ENCODE assay signal across 18 cellular contexts in the genomic region with DNA sequence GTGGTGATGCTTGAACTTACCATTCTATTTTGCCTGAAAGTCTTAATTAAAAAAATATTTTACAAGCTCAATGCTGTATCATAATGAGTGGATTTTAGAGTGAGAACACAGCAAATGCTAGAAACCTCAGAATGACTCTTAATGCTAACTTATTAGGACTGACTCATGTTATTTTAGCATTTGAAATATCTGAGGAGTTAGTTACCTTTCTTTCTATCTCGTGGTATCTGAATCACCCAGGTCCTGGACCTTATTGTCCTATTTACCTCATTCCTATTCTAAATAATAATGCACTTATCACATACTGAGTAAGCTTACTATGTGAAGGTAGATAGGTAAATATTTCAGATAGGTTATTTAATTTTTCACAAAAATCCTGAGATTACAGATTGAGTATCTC.
A peak's percentile ranks its signal among the peaks of the same experiment; 100 is the strongest.
DNase-seq lines count a peak whose midpoint lies in the region; FAIRE-seq and TF ChIP-seq lines count a peak whose summit lies in the region.
"Had no signal": no experiment of that assay in that cellular context is flagged by ENCODE, and none has a peak within 500 bp of the region (broad histone marks: within the 10 kb centered on the region; RNA-seq: fewer than 3 reads in every experiment).

No MANE protein-coding gene starts in this region.

- TF ChIP-seq CTCF in bronchial epithelial cell (IDR thresholded peaks at IDR 0.05; ENCODE audit: insufficient read depth, low read length, severe bottlenecking) (no peak), D721Med (IDR thresholded peaks at IDR 0.05; ENCODE audit: insufficient read depth, missing control alignments) (no peak)

- no peak overlapping the region for H3K4me3 ChIP-seq in bronchial epithelial cell (ENCODE audit: low read depth, low read length)
- no peak overlapping the region for H3K4me3 ChIP-seq in small intestine (ENCODE audit: low read depth in 1 of 2, low read length in 2 of 2)

- no peak for FAIRE-seq in bronchial epithelial cell (lab: Jason Lieb, UNC)
- FAIRE-seq in small intestine (lab: Jason Lieb, UNC) = no peak
- no peak for FAIRE-seq in D721Med (lab: Jason Lieb, UNC)
- FAIRE-seq: RCC 7860 had no signal

- H3K27ac ChIP-seq in small intestine (ENCODE audit: low read depth in 1 of 2, low read length in 1 of 2) = no peak overlapping the region
- H3K27ac ChIP-seq: KMS-11 had no signal

- H3K27me3 ChIP-seq in bronchial epithelial cell (ENCODE audit: control insufficient read depth, insufficient read depth, low read length) (no peaks in the 10 kb centered on the region), small intestine (ENCODE audit: control insufficient read depth in 2 of 2, insufficient read depth in 2 of 2, low read length in 2 of 2) (no peaks in the 10 kb centered on the region)

- no peaks in the 10 kb centered on the region for H3K9me3 ChIP-seq in small intestine (ENCODE audit: control insufficient read depth, low read depth)

- H3K36me3 ChIP-seq in bronchial epithelial cell (ENCODE audit: control insufficient read depth, insufficient read depth, low read length) (peaks cover 2% of the 10 kb centered on the region), small intestine (ENCODE audit: control insufficient read depth in 2 of 2, insufficient read depth in 2 of 2, low read length in 2 of 2) (peaks cover 0 to 5% of the 10 kb centered on the region in 2 donors)

- DNase-seq in EH (ENCODE audit: low read depth) = peak; percentile 5
- DNase-seq in LHCN-M2 (ENCODE audit: low read depth) = peak; percentile 26
- DNase-seq in bronchial epithelial cell (ENCODE audit: low read depth) = peak; percentile 80
- DNase-seq in kidney glomerular epithelial cell (lab: John Stamatoyannopoulos, UW) = peak; percentile 43
- DNase-seq in stimulated activated CD4-positive, alpha-beta T cell treated with anti-CD3 and anti-CD28 coated beads, Interleukin-12 subunit alpha, Interleukin-12 subunit beta, amount 100 ng/mL, for 4 hours = no peak
- no peak for DNase-seq in anterior cingulate cortex (lab: John Stamatoyannopoulos, UW)
- no peak for DNase-seq in small intestine
- no peak for DNase-seq in D721Med (ENCODE audit: insufficient read length, low spot score)
- DNase-seq: ACHN; CD4-positive, alpha-beta memory T cell; DND-41; GOT3; NCI-H1105 treated with DMSO at 0.1 percent for 48 hours; NCI-H187 treated with DMSO at 0.1 percent for 48 hours; NCI-H2171 treated with DMSO at 0.1 percent for 48 hours; SHP77 treated with DMSO at 0.1 percent for 48 hours had no signal

- no peaks in the 10 kb centered on the region for H3K4me1 ChIP-seq in small intestine (ENCODE audit: control insufficient read depth in 2 of 2, insufficient read depth in 1 of 2, low read depth in 1 of 2, low read length in 1 of 2)

- 97 to 100% (median 100%) methylated on average over 1 of the region's 1 CpG for WGBS in small intestine, 3 donors

Comparison
In these comparisons a context has a peak if more than half of its experiments do, and no peak if none do; other contexts are left out.
1. DNase-seq: peak in EH (single experiment), LHCN-M2 (single experiment), bronchial epithelial cell (single experiment) and kidney glomerular epithelial cell (single experiment); none in stimulated activated CD4-positive, alpha-beta T cell treated with anti-CD3 and anti-CD28 coated beads, Interleukin-12 subunit alpha, Interleukin-12 subunit beta, amount 100 ng/mL, for 4 hours (single experiment), anterior cingulate cortex (0 of 58), small intestine (single experiment) and D721Med (single experiment).